ENCODE assay signal across 1 cellular context in genomic region chr12:131348226-131349010, GRCh38.
TF ChIP-seq lines count a peak whose summit lies in the region.

No MANE protein-coding gene starts in this region.

TF ChIP-seq in GM23338, 12 proteins besides CTCF, POLR2A, EP300 and RAD21 (continued from another document):
- TF ChIP-seq ZNF462 (CRISPR knock-in tag; IDR thresholded peaks at IDR 0.05) = no peak
- TF ChIP-seq EZH2 (IDR thresholded peaks at IDR 0.05; ENCODE audit: low read depth, unreplicated experiment) = no peak
